ENCODE assay signal across 8 cellular contexts in the genomic region with DNA sequence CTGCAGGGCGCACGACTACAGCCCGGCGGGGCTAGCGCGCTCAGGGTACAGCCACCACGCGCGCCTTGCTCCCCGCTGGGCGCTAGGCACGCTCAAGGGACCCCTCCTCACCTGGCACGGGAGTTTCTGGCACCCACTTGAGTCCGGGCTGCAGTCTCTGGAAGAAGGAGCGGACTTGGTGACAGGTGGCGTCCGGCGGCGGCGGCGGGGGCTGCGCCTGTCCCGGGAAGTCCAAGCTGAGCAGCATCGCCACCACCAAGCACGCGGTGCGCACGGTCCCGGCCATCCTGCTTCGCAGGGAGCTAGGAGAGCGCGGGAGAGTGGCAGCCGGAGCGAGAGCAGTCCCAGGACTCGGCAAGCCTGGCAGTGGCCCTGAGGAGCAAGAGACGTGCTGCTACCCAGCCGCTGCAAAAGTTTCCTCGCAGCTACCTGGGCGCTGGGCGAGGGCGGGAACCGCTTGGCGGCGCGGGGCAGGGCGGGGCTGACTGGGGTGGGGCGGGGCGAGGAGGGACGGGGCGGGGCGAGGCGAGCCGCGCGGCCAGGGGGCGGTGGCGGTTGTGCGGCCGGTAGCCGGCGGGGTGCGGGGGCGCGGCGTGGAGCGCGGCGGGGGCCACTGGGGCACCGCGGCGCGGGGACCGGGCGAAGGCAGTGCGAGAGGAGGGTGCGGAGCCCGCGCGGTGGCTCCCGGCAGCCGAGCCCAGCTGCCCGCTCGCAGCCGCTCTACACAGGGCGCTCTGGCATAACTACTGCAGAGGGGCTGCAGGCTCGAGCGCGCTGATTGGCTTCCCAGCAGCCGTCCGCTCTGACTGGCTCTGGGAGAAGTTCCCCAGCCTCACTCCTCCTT. TPM values are rescaled to one million over a fixed set of nuclear protein-coding genes. Genes with fewer than 3 reads are reported as not detected.
DNase-seq lines count a peak whose midpoint lies in the region; ATAC-seq lines count a peak whose summit lies in the region.

A gene (minus strand): TSS at position 431 of the 844 bp plus-strand sequence.

- H3F3A ChIP-seq in GM23248 (ENCODE audit: insufficient read depth): no peaks in the 10 kb centered on the region

- H3K9ac ChIP-seq in adipocyte (ENCODE audit: low read length) (no peak within 1 kb of the TSS), GM23248 (no peak within 1 kb of the TSS)

- DNase-seq in D341Med (ENCODE audit: low spot score) (peak; percentile 79), SJCRH30 (peak; percentile 81 to 82), adipocyte (ENCODE audit: low read depth) (peak; percentile 64), iPS DF 19.7 (ENCODE audit: low read depth, low spot score) (peak; percentile 30), skeletal muscle cell (ENCODE audit: low read depth) (no peak), GM23248 (no peak), EL (no peak)

- peak within 1 kb of the TSS; percentile 42 for H3K27ac ChIP-seq in SJCRH30
- H3K27ac ChIP-seq in GM23248: no peak within 1 kb of the TSS

- no peaks in the 10 kb centered on the region for H3K9me3 ChIP-seq in SJCRH30 (replicated peaks)
- peaks cover 9% of the 10 kb centered on the region for H3K9me3 ChIP-seq in adipocyte (ENCODE audit: control insufficient read depth, low read length)
- H3K9me3 ChIP-seq in GM23248 (ENCODE audit: low read depth): no peaks in the 10 kb centered on the region

- H3K4me3 ChIP-seq in SJCRH30 (peak within 1 kb of the TSS; percentile 59), adipocyte (ENCODE audit: low read length) (peak within 1 kb of the TSS; percentile 69), skeletal muscle cell (ENCODE audit: low read depth, low read length) (peak within 1 kb of the TSS; percentile 35), GM23248 (no peak within 1 kb of the TSS)

- no peak within 1 kb of the TSS for H3K4me2 ChIP-seq in GM23248 (ENCODE audit: unreplicated experiment)

- ATAC-seq in HG03432 (IDR thresholded peaks at IDR 0.05; ENCODE audit: unreplicated experiment): peak; percentile 75

- H4K20me1 ChIP-seq in GM23248 (ENCODE audit: insufficient read depth): no peaks in the 10 kb centered on the region

- WGBS in GM23248 (ENCODE audit: low coverage in 1 of 2, low lambda C conversion rate in 2 of 2, missing lambda C conversion rate in 2 of 2), 2 experiments: 2 to 4% methylated on average over 14 to 16 of the region's 90 CpGs

- in situ Hi-C loops in GM23248 (cut with MboI): no loop called here

- H3K36me3 ChIP-seq in SJCRH30 (no peaks in the 10 kb centered on the region), adipocyte (ENCODE audit: control insufficient read depth, insufficient read depth, low read length, severe bottlenecking) (no peaks in the 10 kb centered on the region), GM23248 (ENCODE audit: low read depth) (no peaks in the 10 kb centered on the region)

- H3K4me1 ChIP-seq in SJCRH30: peaks cover 16% of the 10 kb centered on the region
- peaks cover 18% of the 10 kb centered on the region for H3K4me1 ChIP-seq in adipocyte (ENCODE audit: control insufficient read depth, insufficient read depth, low read length)
- no peaks in the 10 kb centered on the region for H3K4me1 ChIP-seq in GM23248 (ENCODE audit: insufficient read depth)

- H3K9me2 ChIP-seq in GM23248 (ENCODE audit: insufficient read depth): no peaks in the 10 kb centered on the region

- no peak within 1 kb of the TSS for H2AFZ ChIP-seq in GM23248

- H3K27me3 ChIP-seq in SJCRH30 (no peaks in the 10 kb centered on the region), adipocyte (replicated peaks; ENCODE audit: control insufficient read depth, insufficient read depth, low read length) (peaks cover 9% of the 10 kb centered on the region), GM23248 (replicated peaks; ENCODE audit: insufficient read depth) (no peaks in the 10 kb centered on the region)

- H3K79me2 ChIP-seq in GM23248 (ENCODE audit: insufficient read depth): no peaks in the 10 kb centered on the region

RNA-seq across cellular contexts. Expression of the gene that starts here (rescaled TPM):
- 27.6 and 27.9 TPM in 2 replicates for total RNA-seq in SJCRH30 (2014; rRNA removed; shearing (Covaris generic))
- not detected in 2 replicates for total RNA-seq in GM23248 (2014; rRNA removed; shearing (Covaris generic))
- polyA plus RNA-seq in GM23248 (2016; fragmentation: Nextera tagmentation; extraction: Ambion mirVana): 0.23 TPM in 1 of 2 replicates, not detected in the other

Comparison
In these comparisons a context has a peak if more than half of its experiments do, and no peak if none do; other contexts are left out.
1. RNA of the gene that starts here (total RNA-seq): 27.6 to 27.9 TPM in SJCRH30; not detected in GM23248; every median in the first group is over 10 times any median in the second.
2. DNase-seq: peak in D341Med (single experiment), SJCRH30 (2 of 2), adipocyte (single experiment) and iPS DF 19.7 (single experiment); none in skeletal muscle cell (single experiment), GM23248 (single experiment) and EL (single experiment).